In the genomic region with DNA sequence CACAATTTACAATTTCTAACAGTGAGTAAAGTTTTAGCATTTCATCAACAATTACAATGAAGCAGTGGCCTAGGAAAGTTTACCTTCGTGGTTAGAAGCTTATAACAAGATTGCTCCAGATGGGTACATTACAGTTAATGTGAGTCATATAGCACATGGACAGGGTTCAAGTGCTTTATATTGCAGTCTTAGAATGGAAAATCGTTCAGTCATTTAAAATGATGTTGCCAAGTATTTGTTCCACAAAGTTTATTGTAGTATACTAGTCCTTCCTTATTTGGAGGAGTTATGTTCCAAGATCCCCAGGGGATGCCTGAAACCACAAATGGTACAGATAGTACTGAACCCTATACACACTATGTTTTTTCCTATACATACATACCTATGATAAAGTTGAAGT, we compare ENCODE assay signal across 21 cellular contexts.
DNase-seq lines count a peak whose midpoint lies in the region; FAIRE-seq and TF ChIP-seq lines count a peak whose summit lies in the region.
"Had no signal": no experiment of that assay in that cellular context is flagged by ENCODE, and none has a peak within 500 bp of the region (broad histone marks: within the 10 kb centered on the region; RNA-seq: fewer than 3 reads in every experiment).

No MANE protein-coding gene starts in this region.

- H3K27me3 ChIP-seq in adipocyte (replicated peaks; ENCODE audit: control insufficient read depth, insufficient read depth, low read length) = no peaks in the 10 kb centered on the region

- peaks cover 31% of the 10 kb centered on the region for H3K4me1 ChIP-seq in adipocyte (ENCODE audit: control insufficient read depth, insufficient read depth, low read length)
- H3K4me1 ChIP-seq: HAP-1 had no signal

- H3K4me3 Mint-ChIP-seq in HFFc6 = no peak overlapping the region
- H3K4me3 Mint-ChIP-seq: B cell; CD4-positive, alpha-beta T cell had no signal

- peaks cover 34% of the 10 kb centered on the region for H3K4me1 Mint-ChIP-seq in HFFc6 (ENCODE audit: low read depth)
- H3K4me1 Mint-ChIP-seq: B cell had no signal

- no peaks in the 10 kb centered on the region for H3K9me3 Mint-ChIP-seq in HFFc6
- H3K9me3 Mint-ChIP-seq: CD4-positive, alpha-beta T cell had no signal

- no peaks in the 10 kb centered on the region for H3K36me3 ChIP-seq in adipocyte (ENCODE audit: control insufficient read depth, insufficient read depth, low read length, severe bottlenecking)
- H3K36me3 ChIP-seq: HAP-1 had no signal

- no peak for FAIRE-seq in GM19239 (lab: Jason Lieb, UNC)
- FAIRE-seq: D721Med had no signal

- DNase-seq in NCI-H446 treated with DMSO at 0.1 percent for 48 hours (lab: John Stamatoyannopoulos, UW) = peak; percentile 48
- no peak for DNase-seq in NCI-H446 (lab: John Stamatoyannopoulos, UW)
- DNase-seq in adipocyte (ENCODE audit: low read depth) = peak; percentile 76
- peak; percentile 88 for DNase-seq in fibroblast of mammary gland (ENCODE audit: low read depth)
- DNase-seq in skeletal muscle cell (ENCODE audit: low read depth) = peak; percentile 73
- DNase-seq in GM19239 (ENCODE audit: insufficient read length, low spot score) = no peak
- DNase-seq in HFFc6 = no peak
- no peak for DNase-seq in NCI-H187 treated with DMSO at 0.1 percent for 48 hours (lab: John Stamatoyannopoulos, UW)
- DNase-seq: 8988T; CD4-positive, alpha-beta T cell; DMS79 treated with DMSO at 0.1 percent for 48 hours; Karpas-422; MV-4-11; NCI-H1417 treated with DMSO at 0.1 percent for 48 hours; NCI-H2081; NCI-H226; NCI-H69 had no signal

- no peaks in the 10 kb centered on the region for H3K27me3 Mint-ChIP-seq in HFFc6 (ENCODE audit: insufficient read depth)
- H3K27me3 Mint-ChIP-seq: CD4-positive, alpha-beta T cell had no signal

- no peak overlapping the region for H3K4me3 ChIP-seq in adipocyte (ENCODE audit: low read length)
- no peak overlapping the region for H3K4me3 ChIP-seq in fibroblast of mammary gland (ENCODE audit: control insufficient read depth, low read depth, low read length)
- no peak overlapping the region for H3K4me3 ChIP-seq in skeletal muscle cell (ENCODE audit: low read depth, low read length)
- H3K4me3 ChIP-seq: HAP-1, SK-N-MC had no signal

- no peaks in the 10 kb centered on the region for H3K9me3 ChIP-seq in adipocyte (ENCODE audit: control insufficient read depth, low read length)
- H3K9me3 ChIP-seq: HAP-1 had no signal

- H3K27ac Mint-ChIP-seq in HFFc6 = no peak overlapping the region
- H3K27ac Mint-ChIP-seq: B cell; CD4-positive, alpha-beta T cell had no signal

- TF ChIP-seq CTCF in fibroblast of mammary gland (conservative IDR thresholded peaks at IDR 0.05; ENCODE audit: control insufficient read depth, insufficient read depth, low read depth, low read length) (no peak), HFFc6 (IDR thresholded peaks at IDR 0.05) (no peak)

- no peaks in the 10 kb centered on the region for H3K36me3 Mint-ChIP-seq in HFFc6 (ENCODE audit: low read depth)

- H3K9ac ChIP-seq in adipocyte (ENCODE audit: low read length) = no peak overlapping the region

Comparison
In these comparisons a context has a peak if more than half of its experiments do, and no peak if none do; other contexts are left out.
1. DNase-seq: peak in NCI-H446 treated with DMSO at 0.1 percent for 48 hours (single experiment), adipocyte (single experiment), fibroblast of mammary gland (single experiment) and skeletal muscle cell (single experiment); none in NCI-H446 (0 of 2), GM19239 (single experiment), HFFc6 (single experiment) and NCI-H187 treated with DMSO at 0.1 percent for 48 hours (single experiment).